8 cellular contexts compared by ENCODE assay signal in the genomic region with DNA sequence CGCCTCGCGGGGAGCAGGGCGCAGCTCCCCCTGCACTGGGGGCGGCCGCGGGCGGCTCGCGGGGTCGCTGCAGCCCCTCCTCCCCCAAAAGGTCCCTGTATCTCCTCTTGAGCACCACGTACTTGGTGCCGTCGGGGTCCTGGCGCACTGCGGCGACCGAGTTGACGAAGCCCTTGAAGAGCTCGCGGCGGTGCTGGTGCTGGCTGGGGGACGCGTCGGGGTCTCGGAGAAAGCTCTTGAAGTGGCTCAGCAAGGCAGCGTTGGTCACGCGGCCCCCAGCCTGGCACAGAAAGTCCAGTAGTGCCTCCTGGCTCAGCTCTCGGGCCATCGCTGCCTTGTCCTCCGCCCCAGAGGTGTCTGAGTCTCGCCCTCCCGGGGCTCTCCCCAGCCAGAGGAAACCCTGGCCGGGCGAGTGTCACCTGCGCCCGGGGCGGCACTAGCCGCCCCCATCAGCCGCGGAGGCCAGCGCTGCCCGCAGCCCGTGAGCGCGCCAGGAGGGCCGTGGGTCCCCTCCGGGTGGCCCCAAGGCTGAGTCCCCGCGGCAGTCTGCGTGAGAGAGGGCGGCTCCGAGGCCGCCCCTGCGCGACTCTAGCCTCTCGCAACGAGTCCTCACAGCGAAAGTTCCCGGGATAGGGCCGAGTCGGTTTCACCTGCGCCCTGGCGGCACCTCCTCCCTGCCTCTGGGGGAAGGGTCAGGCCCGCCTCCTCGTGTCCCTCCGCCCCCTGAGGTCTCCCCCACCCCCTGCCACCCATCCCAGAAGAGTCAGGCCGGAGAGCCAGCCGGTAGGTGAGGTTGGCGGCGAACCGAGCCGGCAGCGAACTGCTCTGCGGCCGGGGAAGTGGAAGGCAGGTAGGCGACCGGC. TPM values are rescaled to one million over a fixed set of nuclear protein-coding genes. Genes with fewer than 3 reads are reported as not detected.
DNase-seq lines count a peak whose midpoint lies in the region; ATAC-seq and TF ChIP-seq lines count a peak whose summit lies in the region.

A gene with protein sequence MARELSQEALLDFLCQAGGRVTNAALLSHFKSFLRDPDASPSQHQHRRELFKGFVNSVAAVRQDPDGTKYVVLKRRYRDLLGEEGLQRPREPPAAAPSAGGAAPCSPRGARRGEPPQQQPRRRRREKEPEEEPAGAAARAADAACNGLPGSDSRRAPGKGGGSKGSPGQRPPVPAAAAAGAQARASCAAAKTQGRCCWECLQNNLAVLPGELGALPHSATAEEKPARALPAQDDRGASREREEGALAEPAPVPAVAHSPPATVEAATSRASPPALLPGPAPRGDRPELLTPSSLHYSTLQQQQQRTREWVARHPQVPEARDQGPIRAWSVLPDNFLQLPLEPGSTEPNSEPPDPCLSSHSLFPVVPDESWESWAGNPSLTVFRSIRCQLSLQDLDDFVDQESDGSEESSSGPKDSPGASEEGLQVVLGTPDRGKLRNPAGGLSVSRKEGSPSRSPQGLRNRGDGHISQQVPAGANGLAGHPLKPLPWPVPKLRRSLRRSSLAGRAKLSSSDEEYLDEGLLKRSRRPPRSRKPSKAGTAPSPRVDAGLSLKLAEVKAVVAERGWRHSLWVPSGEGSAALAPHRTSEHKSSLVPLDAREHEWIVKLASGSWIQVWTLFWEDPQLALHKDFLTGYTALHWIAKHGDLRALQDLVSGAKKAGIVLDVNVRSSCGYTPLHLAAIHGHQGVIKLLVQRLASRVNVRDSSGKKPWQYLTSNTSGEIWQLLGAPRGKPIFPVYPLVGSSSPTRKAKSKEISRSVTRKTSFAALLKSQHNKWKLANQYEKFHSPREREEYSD (minus strand): TSS at position 623 of the 863 bp plus-strand sequence. CDS start 295 bp downstream, at position 328.

- peak within 1 kb of the TSS; percentile 71 for H3K4me3 Mint-ChIP-seq in activated T-cell treated with anti-CD3 and anti-CD28 coated beads, Interleukin-2, amount 50 U/mL, for 4 hours
- peak within 1 kb of the TSS; percentile 80 for H3K4me3 Mint-ChIP-seq in neural progenitor cell

- H3K9me3 ChIP-seq in fibroblast of lung (ENCODE audit: control insufficient read depth, insufficient read depth, low read depth, low read length) (no peaks in the 10 kb centered on the region), neural progenitor cell (ENCODE audit: low read depth) (no peaks in the 10 kb centered on the region)

- H3K79me2 ChIP-seq in fibroblast of lung (ENCODE audit: control insufficient read depth, insufficient read depth, low read length) (no peaks in the 10 kb centered on the region), neural progenitor cell (ENCODE audit: low read depth) (no peaks in the 10 kb centered on the region)

- peak; percentile 69 to 71 for ATAC-seq in activated T-cell treated with anti-CD3 and anti-CD28 coated beads, Interleukin-2, amount 50 U/mL, for 4 hours
- no peak for ATAC-seq in GM18519 (IDR thresholded peaks at IDR 0.05; ENCODE audit: low FRiP score, unreplicated experiment)

- H3K27me3 ChIP-seq in fibroblast of lung (ENCODE audit: control insufficient read depth, insufficient read depth, low read length) (peaks cover 22% of the 10 kb centered on the region), neural progenitor cell (peaks cover 96% of the 10 kb centered on the region)

- no peaks in the 10 kb centered on the region for H3K9me3 Mint-ChIP-seq in activated T-cell treated with anti-CD3 and anti-CD28 coated beads, Interleukin-2, amount 50 U/mL, for 4 hours
- H3K9me3 Mint-ChIP-seq in neural progenitor cell, result peaks cover 6% of the 10 kb centered on the region

- H3K36me3 Mint-ChIP-seq in activated T-cell treated with anti-CD3 and anti-CD28 coated beads, Interleukin-2, amount 50 U/mL, for 4 hours (ENCODE audit: insufficient read depth), result no peaks in the 10 kb centered on the region
- H3K36me3 Mint-ChIP-seq in neural progenitor cell, result no peaks in the 10 kb centered on the region

- no peak within 1 kb of the TSS for H3K27ac Mint-ChIP-seq in neural progenitor cell

- H3K4me1 ChIP-seq in fibroblast of lung (ENCODE audit: control insufficient read depth, extremely low read depth, insufficient read depth, low read length), result no peaks in the 10 kb centered on the region
- H3K4me1 ChIP-seq in neural progenitor cell, result peaks cover 5% of the 10 kb centered on the region

- no peak for TF ChIP-seq CTCF in fibroblast of lung (conservative IDR thresholded peaks at IDR 0.05 in 1 of 2, IDR thresholded peaks at IDR 0.05 in 1 of 2; ENCODE audit: low read depth in 1 of 2, low read length in 2 of 2)
- no peak for TF ChIP-seq CTCF in neural progenitor cell (IDR thresholded peaks at IDR 0.05)

- H3K36me3 ChIP-seq in fibroblast of lung (ENCODE audit: control insufficient read depth, insufficient read depth, low read length), result no peaks in the 10 kb centered on the region
- H3K36me3 ChIP-seq in neural progenitor cell, result no peaks in the 10 kb centered on the region

- H4K20me1 ChIP-seq in fibroblast of lung (ENCODE audit: control insufficient read depth, extremely low read depth, insufficient read depth, low read length) (no peaks in the 10 kb centered on the region), neural progenitor cell (ENCODE audit: low read depth) (no peaks in the 10 kb centered on the region)

- H3K27ac ChIP-seq in fibroblast of lung (ENCODE audit: insufficient read depth, low read length), result no peak within 1 kb of the TSS
- H3K27ac ChIP-seq in neural progenitor cell, result no peak within 1 kb of the TSS

- peak; percentile 19 for DNase-seq in stimulated activated CD4-positive, alpha-beta T cell treated with anti-CD3 and anti-CD28 coated beads, Interleukin-12 subunit alpha, Interleukin-12 subunit beta, amount 100 ng/mL, for 4 hours
- DNase-seq in stimulated activated CD4-positive, alpha-beta T cell treated with anti-CD3 and anti-CD28 coated beads, Interleukin-2, amount 100 ng/mL, for 48 hours, result no peak
- peak; percentile 70 for DNase-seq in NCI-H146 treated with DMSO at 0.1 percent for 48 hours (lab: John Stamatoyannopoulos, UW; ENCODE audit: unreplicated experiment)
- peak; percentile 32 for DNase-seq in activated T-cell treated with anti-CD3 and anti-CD28 coated beads, Interleukin-2, amount 50 U/mL, for 4 hours
- no peak for DNase-seq in fibroblast of lung (ENCODE audit: low read depth in 2 of 2)
- DNase-seq in neural progenitor cell (ENCODE audit: low spot score), result peak; percentile 66
- no peak for DNase-seq in Ammon's horn (ENCODE audit: low spot score)

- H3F3A ChIP-seq in neural progenitor cell (ENCODE audit: low read depth), result peaks cover 20% of the 10 kb centered on the region

- H3K4me2 ChIP-seq in fibroblast of lung (ENCODE audit: extremely low read depth, insufficient read depth, low read length) (peak within 1 kb of the TSS; percentile 72), neural progenitor cell (peak within 1 kb of the TSS; percentile 92)

- peak within 1 kb of the TSS; percentile 36 for H2AFZ ChIP-seq in fibroblast of lung (ENCODE audit: low read length)
- H2AFZ ChIP-seq in neural progenitor cell (replicated peaks), result peak within 1 kb of the TSS; percentile 94

- peaks cover 8% of the 10 kb centered on the region for H3K4me1 Mint-ChIP-seq in activated T-cell treated with anti-CD3 and anti-CD28 coated beads, Interleukin-2, amount 50 U/mL, for 4 hours (ENCODE audit: low read depth)
- H3K4me1 Mint-ChIP-seq in neural progenitor cell, result no peaks in the 10 kb centered on the region

- peak within 1 kb of the TSS; percentile 25 to 48 (median 36) for H3K4me3 ChIP-seq in fibroblast of lung (replicated peaks in 1 of 4; ENCODE audit: control extremely low read depth in 1 of 4, insufficient read depth in 1 of 4, low read depth in 3 of 4, low read length in 4 of 4)
- peak within 1 kb of the TSS; percentile 56 for H3K4me3 ChIP-seq in neural progenitor cell

- peaks cover 47% of the 10 kb centered on the region for H3K27me3 Mint-ChIP-seq in activated T-cell treated with anti-CD3 and anti-CD28 coated beads, Interleukin-2, amount 50 U/mL, for 4 hours (ENCODE audit: low read depth)
- H3K27me3 Mint-ChIP-seq in neural progenitor cell (ENCODE audit: insufficient read depth, low read depth), result peaks cover 30% of the 10 kb centered on the region

- H3K9ac ChIP-seq in fibroblast of lung (ENCODE audit: insufficient read depth, low read length) (no peak within 1 kb of the TSS), neural progenitor cell (no peak within 1 kb of the TSS)

RNA-seq across cellular contexts. Expression of the gene that starts here (rescaled TPM):
- under 1 TPM; 0.05 to 0.08 (median 0.05) TPM for total RNA-seq in activated T-cell treated with anti-CD3 and anti-CD28 coated beads, Interleukin-2, amount 50 U/mL, for 4 hours
- total RNA-seq in fibroblast of lung (under 0.01 and 0.17 TPM in 2 replicates), neural progenitor cell (ENCODE audit: low replicate concordance) (0.06 and 0.11 TPM in 2 replicates)
- 0.07 TPM in 1 of 2 replicates, not detected in the other for polyA plus RNA-seq in fibroblast of lung
- polyA plus RNA-seq in fibroblast of lung (2012), result 0.03 and 0.05 TPM in 2 replicates
- polyA minus RNA-seq in fibroblast of lung (ENCODE audit: low replicate concordance), result 0.31 TPM in 1 of 2 replicates, not detected in the other

Comparison
In these comparisons a context has a peak if more than half of its experiments do, and no peak if none do; other contexts are left out.
1. DNase-seq: peak in stimulated activated CD4-positive, alpha-beta T cell treated with anti-CD3 and anti-CD28 coated beads, Interleukin-12 subunit alpha, Interleukin-12 subunit beta, amount 100 ng/mL, for 4 hours (single experiment) and NCI-H146 treated with DMSO at 0.1 percent for 48 hours (single experiment); none in stimulated activated CD4-positive, alpha-beta T cell treated with anti-CD3 and anti-CD28 coated beads, Interleukin-2, amount 100 ng/mL, for 48 hours (0 of 2), fibroblast of lung (0 of 2) and Ammon's horn (single experiment).
2. Peak in DNase-seq and ATAC-seq in activated T-cell treated with anti-CD3 and anti-CD28 coated beads, Interleukin-2, amount 50 U/mL, for 4 hours; RNA of the gene not detected or under 1 TPM.
3. Peak in DNase-seq, H3K4me3 ChIP-seq and H3K4me2 ChIP-seq in neural progenitor cell; RNA of the gene not detected or under 1 TPM.